ENCODE assay signal across 16 cellular contexts in genomic region chr22:35341090-35341874, GRCh38. TPM values are rescaled to one million over a fixed set of nuclear protein-coding genes. Genes with fewer than 3 reads are reported as not detected.
DNase-seq lines count a peak whose midpoint lies in the region; ATAC-seq and TF ChIP-seq lines count a peak whose summit lies in the region.
"Had no signal": no experiment of that assay in that cellular context is flagged by ENCODE, and none has a peak within 500 bp of the region (broad histone marks: within the 10 kb centered on the region; RNA-seq: fewer than 3 reads in every experiment).

No MANE protein-coding gene starts in this region.

- 92% methylated on average over 19 of the region's 19 CpGs for WGBS in right cardiac atrium

- CTCF ChIA-PET in RWPE1 (lab: Yijun Ruan, JAX) = no interaction called here

- no peak overlapping the region for H3K4me3 ChIP-seq in right cardiac atrium (ENCODE audit: low read length)
- H3K4me3 ChIP-seq: Peyer's patch had no signal

- H3K27ac ChIP-seq in right cardiac atrium (ENCODE audit: low read length) = no peak overlapping the region
- H3K27ac ChIP-seq in RWPE1 = peak overlapping the region; percentile 48
- H3K27ac ChIP-seq: KMS-11, Peyer's patch had no signal

- no peak for ATAC-seq in right cardiac atrium
- ATAC-seq in memory B cell (ENCODE audit: low read depth) = peak; percentile 41

- no peaks in the 10 kb centered on the region for H3K4me1 ChIP-seq in right cardiac atrium (ENCODE audit: control insufficient read depth, insufficient read depth, low read length)
- H3K4me1 ChIP-seq: Caco-2, Peyer's patch had no signal

- no peaks in the 10 kb centered on the region for H3K9me3 Mint-ChIP-seq in memory B cell
- H3K9me3 Mint-ChIP-seq: CD4-positive, CD25-positive, alpha-beta regulatory T cell had no signal

- intact Hi-C loops in right cardiac atrium (cut with DNase I) (no loop called here), cardiac septum (cut with DNase I) (no loop called here)

- H3K27me3 Mint-ChIP-seq in memory B cell = no peaks in the 10 kb centered on the region
- H3K27me3 Mint-ChIP-seq: CD4-positive, CD25-positive, alpha-beta regulatory T cell had no signal

- peak in 2 of 3 donors; percentile 12 to 31 for DNase-seq in right cardiac atrium
- no peak for DNase-seq in cardiac septum (ENCODE audit: low spot score)
- DNase-seq in RWPE1 (ENCODE audit: low spot score) = no peak
- no peak for DNase-seq in memory B cell (ENCODE audit: low spot score in 2 of 2)
- no peak for DNase-seq in mesenteric fat pad (ENCODE audit: low spot score)
- DNase-seq in foreskin melanocyte = no peak
- DNase-seq in OCI-M1 (lab: John Stamatoyannopoulos, UW) = no peak
- DNase-seq: Caco-2; CD4-positive, CD25-positive, alpha-beta regulatory T cell; NCI-H1048; NCI-H1436 treated with DMSO at 0.1 percent for 48 hours; NCI-H2081; NCI-H774; Peyer's patch; SHP77 treated with DMSO at 0.1 percent for 48 hours had no signal

- H3K9me3 ChIP-seq in right cardiac atrium (ENCODE audit: control insufficient read depth, low read length) = no peaks in the 10 kb centered on the region
- H3K9me3 ChIP-seq: Caco-2, Peyer's patch had no signal

- no peak for TF ChIP-seq CTCF in RWPE1 (conservative IDR thresholded peaks at IDR 0.05; ENCODE audit: low read depth)

- peaks cover 15% of the 10 kb centered on the region for H3K36me3 Mint-ChIP-seq in memory B cell

- no peak overlapping the region for H3K4me3 Mint-ChIP-seq in memory B cell
- H3K4me3 Mint-ChIP-seq: CD4-positive, CD25-positive, alpha-beta regulatory T cell had no signal

- no peak overlapping the region for H3K27ac Mint-ChIP-seq in memory B cell

- POLR2A ChIA-PET in RWPE1 (lab: Yijun Ruan, JAX; ENCODE audit: low non-redundant PET) = interaction anchor here (0.5 kb wide), 1 partner anchor 39 kb away, joined by 3 read pairs; no protein-coding TSS in a partner anchor

- no peaks in the 10 kb centered on the region for H3K27me3 ChIP-seq in right cardiac atrium (ENCODE audit: control insufficient read depth, insufficient read depth)
- H3K27me3 ChIP-seq: Peyer's patch had no signal

- H3K4me1 Mint-ChIP-seq in memory B cell = peaks cover 10% of the 10 kb centered on the region

RNA-seq across cellular contexts. Expression of gene HMOX1, which starts 39.6 kb away (rescaled TPM):
- total RNA-seq in right cardiac atrium (10 to 100 TPM in 2 of 4 donors, 1 to 10 TPM in 2; 6.2 to 10.8 (median 9.6) TPM), cardiac septum (17.3 TPM), mesenteric fat pad (87.0 TPM)
- polyA plus RNA-seq in right cardiac atrium = 6.1 TPM
- total RNA-seq: CD4-positive, CD25-positive, alpha-beta regulatory T cell had no signal

RNA-seq across cellular contexts. Expression of gene TOM1, which starts 41.6 kb away (rescaled TPM):
- total RNA-seq in right cardiac atrium (10 to 100 TPM; 54.0 to 75.9 (median 63.6) TPM), cardiac septum (37.5 TPM), mesenteric fat pad (83.2 TPM)
- 55.9 TPM for polyA plus RNA-seq in right cardiac atrium

RNA-seq across cellular contexts. Expression of gene MCM5, which starts 58.7 kb away (rescaled TPM):
- 10 to 100 TPM in 2 of 4 donors, 1 to 10 TPM in 2; 7.4 to 15.8 (median 11.0) TPM for total RNA-seq in right cardiac atrium
- polyA plus RNA-seq in right cardiac atrium = 7.3 TPM
- total RNA-seq in cardiac septum = 9.0 TPM
- 12.4 TPM for total RNA-seq in mesenteric fat pad

Comparison
In these comparisons a context has a peak if more than half of its experiments do, and no peak if none do; other contexts are left out.
1. DNase-seq: peak in right cardiac atrium (2 of 3); none in cardiac septum (single experiment), RWPE1 (single experiment), memory B cell (0 of 2), mesenteric fat pad (single experiment), foreskin melanocyte (single experiment) and OCI-M1 (single experiment).